3 cellular contexts compared by ENCODE assay signal in the genomic region with DNA sequence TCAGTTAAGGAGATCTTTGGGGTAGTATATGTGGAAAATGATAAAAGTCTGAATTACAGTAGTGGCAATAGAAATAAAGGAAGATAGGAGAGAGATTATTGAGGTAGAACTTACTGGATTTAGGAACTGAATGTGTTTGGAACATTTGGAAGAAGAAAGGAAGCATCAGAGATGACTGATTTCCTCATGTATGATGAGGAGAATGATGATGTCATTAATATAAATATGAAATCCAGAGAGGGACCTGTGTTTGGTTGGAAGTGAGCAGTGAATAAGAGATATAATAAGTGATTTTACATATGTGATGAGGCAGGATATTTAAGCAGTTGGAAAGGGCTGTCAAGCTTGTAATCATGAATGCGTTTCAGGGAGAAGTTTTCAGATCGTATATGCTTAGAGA.
TF ChIP-seq lines count a peak whose summit lies in the region.

No MANE protein-coding gene starts in this region.

TF ChIP-seq in HepG2, 621 proteins besides CTCF, POLR2A, EP300 and RAD21:
- TF ChIP-seq, protein P1, sequence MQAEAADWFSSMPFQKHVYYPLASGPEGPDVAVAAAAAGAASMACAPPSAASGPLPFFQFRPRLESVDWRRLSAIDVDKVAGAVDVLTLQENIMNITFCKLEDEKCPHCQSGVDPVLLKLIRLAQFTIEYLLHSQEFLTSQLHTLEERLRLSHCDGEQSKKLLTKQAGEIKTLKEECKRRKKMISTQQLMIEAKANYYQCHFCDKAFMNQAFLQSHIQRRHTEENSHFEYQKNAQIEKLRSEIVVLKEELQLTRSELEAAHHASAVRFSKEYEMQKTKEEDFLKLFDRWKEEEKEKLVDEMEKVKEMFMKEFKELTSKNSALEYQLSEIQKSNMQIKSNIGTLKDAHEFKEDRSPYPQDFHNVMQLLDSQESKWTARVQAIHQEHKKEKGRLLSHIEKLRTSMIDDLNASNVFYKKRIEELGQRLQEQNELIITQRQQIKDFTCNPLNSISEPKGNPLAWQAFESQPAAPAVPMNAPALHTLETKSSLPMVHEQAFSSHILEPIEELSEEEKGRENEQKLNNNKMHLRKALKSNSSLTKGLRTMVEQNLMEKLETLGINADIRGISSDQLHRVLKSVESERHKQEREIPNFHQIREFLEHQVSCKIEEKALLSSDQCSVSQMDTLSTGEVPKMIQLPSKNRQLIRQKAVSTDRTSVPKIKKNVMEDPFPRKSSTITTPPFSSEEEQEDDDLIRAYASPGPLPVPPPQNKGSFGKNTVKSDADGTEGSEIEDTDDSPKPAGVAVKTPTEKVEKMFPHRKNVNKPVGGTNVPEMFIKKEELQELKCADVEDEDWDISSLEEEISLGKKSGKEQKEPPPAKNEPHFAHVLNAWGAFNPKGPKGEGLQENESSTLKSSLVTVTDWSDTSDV (CRISPR knock-in tag; IDR thresholded peaks at IDR 0.05): no peak
- TF ChIP-seq CREB1 (IDR thresholded peaks at IDR 0.05): 0 out of 2 replicates have a peak, but pooled peaks have one; percentile 36
- TF ChIP-seq CREB1 (CRISPR knock-in tag; IDR thresholded peaks at IDR 0.05): no peak
- TF ChIP-seq ATF7 (IDR thresholded peaks at IDR 0.05): peak; percentile 95
- no peak for TF ChIP-seq ATF7 (CRISPR knock-in tag; IDR thresholded peaks at IDR 0.05)

TF ChIP-seq in GM12878, 131 proteins besides CTCF, POLR2A, EP300 and RAD21:
- TF ChIP-seq, protein P2, sequence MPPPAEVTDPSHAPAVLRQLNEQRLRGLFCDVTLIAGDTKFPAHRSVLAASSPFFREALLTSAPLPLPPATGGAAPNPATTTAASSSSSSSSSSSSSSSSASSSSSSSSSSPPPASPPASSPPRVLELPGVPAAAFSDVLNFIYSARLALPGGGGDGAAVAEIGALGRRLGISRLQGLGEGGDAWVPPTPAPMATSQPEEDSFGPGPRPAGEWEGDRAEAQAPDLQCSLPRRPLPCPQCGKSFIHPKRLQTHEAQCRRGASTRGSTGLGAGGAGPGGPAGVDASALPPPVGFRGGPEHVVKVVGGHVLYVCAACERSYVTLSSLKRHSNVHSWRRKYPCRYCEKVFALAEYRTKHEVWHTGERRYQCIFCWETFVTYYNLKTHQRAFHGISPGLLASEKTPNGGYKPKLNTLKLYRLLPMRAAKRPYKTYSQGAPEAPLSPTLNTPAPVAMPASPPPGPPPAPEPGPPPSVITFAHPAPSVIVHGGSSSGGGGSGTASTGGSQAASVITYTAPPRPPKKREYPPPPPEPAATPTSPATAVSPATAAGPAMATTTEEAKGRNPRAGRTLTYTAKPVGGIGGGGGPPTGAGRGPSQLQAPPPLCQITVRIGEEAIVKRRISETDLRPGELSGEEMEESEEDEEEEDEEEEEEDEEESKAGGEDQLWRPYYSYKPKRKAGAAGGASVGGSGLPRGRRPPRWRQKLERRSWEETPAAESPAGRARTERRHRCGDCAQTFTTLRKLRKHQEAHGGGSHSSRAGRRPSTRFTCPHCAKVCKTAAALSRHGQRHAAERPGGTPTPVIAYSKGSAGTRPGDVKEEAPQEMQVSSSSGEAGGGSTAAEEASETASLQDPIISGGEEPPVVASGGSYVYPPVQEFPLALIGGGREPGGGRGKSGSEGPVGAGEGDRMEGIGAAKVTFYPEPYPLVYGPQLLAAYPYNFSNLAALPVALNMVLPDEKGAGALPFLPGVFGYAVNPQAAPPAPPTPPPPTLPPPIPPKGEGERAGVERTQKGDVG (CRISPR knock-in tag; IDR thresholded peaks at IDR 0.05): no peak
- TF ChIP-seq ATF7 (IDR thresholded peaks at IDR 0.05; ENCODE audit: low read depth): 0 out of 2 replicates have a peak, but pooled peaks have one; percentile 35
TF ChIP-seq in GM12878: peak in this region for 1.

TF ChIP-seq in endothelial cell of umbilical vein, 7 proteins besides CTCF, POLR2A, EP300 and RAD21:
- TF ChIP-seq FOS (IDR thresholded peaks at IDR 0.05; ENCODE audit: borderline replicate concordance, insufficient read depth, low read length) (peak; percentile 6), MYC (IDR thresholded peaks at IDR 0.05; ENCODE audit: low read depth, low read length) (no peak), JUN (IDR thresholded peaks at IDR 0.05; ENCODE audit: borderline replicate concordance, insufficient read depth, insufficient read length, low read depth) (peak; percentile 2)
TF ChIP-seq in endothelial cell of umbilical vein: peak in this region for 2.
